ENCODE assay signal across 1 cellular context in the genomic region with DNA sequence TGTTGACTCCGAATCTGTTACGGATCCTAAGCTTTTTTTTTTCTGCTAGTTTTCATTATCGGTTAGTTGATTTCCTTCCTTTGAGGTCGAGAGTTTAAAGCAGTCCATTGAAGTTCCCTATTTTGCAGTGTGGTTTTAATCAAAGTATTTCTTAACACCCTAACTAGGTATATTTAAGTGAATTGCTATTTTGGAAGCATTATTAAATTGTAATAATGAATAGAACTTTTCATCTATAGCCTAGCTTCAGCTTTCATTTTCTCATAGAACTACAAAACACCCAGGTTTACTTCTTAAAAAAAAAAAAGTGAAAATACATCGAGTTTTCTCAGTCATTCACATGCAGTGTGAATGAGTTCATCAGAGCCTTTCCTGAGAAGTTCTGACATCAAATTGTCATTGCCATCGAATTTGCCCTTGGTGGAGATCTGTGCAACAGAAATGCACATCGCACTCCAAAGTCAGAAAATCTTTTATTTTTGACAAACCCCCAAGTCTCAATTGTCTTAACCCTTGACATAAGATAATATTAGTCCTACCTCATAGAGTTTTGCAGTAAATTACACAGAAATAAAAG.
TF ChIP-seq lines count a peak whose summit lies in the region.

No MANE protein-coding gene starts in this region.

TF ChIP-seq in H1, 55 proteins besides CTCF, POLR2A, EP300 and RAD21:
- TF ChIP-seq KDM5A (IDR thresholded peaks at IDR 0.05; ENCODE audit: low read length) (no peak), EZH2 (IDR thresholded peaks at IDR 0.05; ENCODE audit: low read depth, low read length, severe bottlenecking) (no peak), TBP (IDR thresholded peaks at IDR 0.05; ENCODE audit: low read depth, low read length) (no peak), SRF (IDR thresholded peaks at IDR 0.05; ENCODE audit: low read depth, low read length) (no peak), SAP30 (IDR thresholded peaks at IDR 0.05; ENCODE audit: insufficient read depth, insufficient replicate concordance, low read length) (no peak), SP2 (IDR thresholded peaks at IDR 0.05; ENCODE audit: low read length) (no peak), SP4 (IDR thresholded peaks at IDR 0.05; ENCODE audit: low read length) (no peak)
- TF ChIP-seq, protein P1, sequence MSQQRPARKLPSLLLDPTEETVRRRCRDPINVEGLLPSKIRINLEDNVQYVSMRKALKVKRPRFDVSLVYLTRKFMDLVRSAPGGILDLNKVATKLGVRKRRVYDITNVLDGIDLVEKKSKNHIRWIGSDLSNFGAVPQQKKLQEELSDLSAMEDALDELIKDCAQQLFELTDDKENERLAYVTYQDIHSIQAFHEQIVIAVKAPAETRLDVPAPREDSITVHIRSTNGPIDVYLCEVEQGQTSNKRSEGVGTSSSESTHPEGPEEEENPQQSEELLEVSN (IDR thresholded peaks at IDR 0.05), result no peak
TF ChIP-seq in H1: peak in this region for 0.
